Comparison of ENCODE assay signal across 23 cellular contexts in genomic region chr11:64591257-64592233, GRCh38. TPM values are rescaled to one million over a fixed set of nuclear protein-coding genes. Genes with fewer than 3 reads are reported as not detected.
"Had no signal": no experiment of that assay in that cellular context is flagged by ENCODE, and none has a peak within 500 bp of the region (broad histone marks: within the 10 kb centered on the region; RNA-seq: fewer than 3 reads in every experiment).

No MANE protein-coding gene starts in this region.

- H3K36me3 ChIP-seq: esophagus muscularis mucosa, gastroesophageal sphincter, heart right ventricle, thyroid gland had no signal

- DNase-seq: activated B cell treated with CpG ODN at 0.5 μM for 24 hours; activated CD4-positive, alpha-beta T cell treated with anti-CD3 and anti-CD28 coated beads for 48 hours; activated CD8-positive, alpha-beta T cell treated with anti-CD3 and anti-CD28 coated beads for 36 hours; activated naive CD4-positive, alpha-beta T cell treated with anti-CD3 and anti-CD28 coated beads for 36 hours; activated T-cell treated with anti-CD3 and anti-CD28 coated beads, Interleukin-2, amount 50 U/mL, for 1 hour; effector CD8-positive, alpha-beta T cell; heart right ventricle; immature natural killer cell; nucleus accumbens; retina; stimulated activated CD4-positive, alpha-beta T cell treated with anti-CD3 and anti-CD28 coated beads, Interleukin-15, amount 100 ng/mL, for 24 hours; stimulated activated CD4-positive, alpha-beta T cell treated with anti-CD3 and anti-CD28 coated beads, Interleukin-4, amount 100 ng/mL, for 1 hour; thyroid gland had no signal

- H3K4me3 ChIP-seq: esophagus muscularis mucosa, gastroesophageal sphincter, heart right ventricle, lung, SK-N-MC, skin epidermis, thyroid gland had no signal

- H3K27ac ChIP-seq: esophagus muscularis mucosa, gastroesophageal sphincter, heart right ventricle, SK-N-MC, skin epidermis, thyroid gland had no signal

- ATAC-seq: activated CD8-positive, alpha-beta T cell treated with anti-CD3 and anti-CD28 coated beads for 36 hours; activated T-helper 17 cell treated with anti-CD3 and anti-CD28 coated beads, Interleukin-2, amount 50 U/mL, for 72 hours; gastroesophageal sphincter had no signal

- H3K4me1 ChIP-seq: esophagus muscularis mucosa, gastroesophageal sphincter, heart right ventricle, thyroid gland had no signal

- H3K9me3 ChIP-seq: thyroid gland had no signal

- H3K27me3 ChIP-seq: esophagus muscularis mucosa, gastroesophageal sphincter, thyroid gland had no signal

RNA-seq across cellular contexts. Expression of gene SLC22A12, which starts 0.5 kb away (rescaled TPM):
- total RNA-seq: activated B cell treated with CpG ODN at 0.5 μM for 24 hours; activated CD8-positive, alpha-beta T cell treated with anti-CD3 and anti-CD28 coated beads for 36 hours; activated naive CD4-positive, alpha-beta T cell treated with anti-CD3 and anti-CD28 coated beads for 36 hours; activated T-helper 17 cell treated with anti-CD3 and anti-CD28 coated beads, Interleukin-2, amount 50 U/mL, for 72 hours; bronchial epithelial cell; cerebellum; esophagus muscularis mucosa; gastroesophageal sphincter; heart right ventricle; lung; mesothelial cell of epicardium; thyroid gland; urinary bladder had no signal
- polyA plus RNA-seq: heart right ventricle, immature natural killer cell, lung, urinary bladder had no signal

RNA-seq across cellular contexts. Expression of gene SLC22A11, which starts 35.8 kb away (rescaled TPM):
- total RNA-seq: activated B cell treated with CpG ODN at 0.5 μM for 24 hours; activated CD8-positive, alpha-beta T cell treated with anti-CD3 and anti-CD28 coated beads for 36 hours; activated T-helper 17 cell treated with anti-CD3 and anti-CD28 coated beads, Interleukin-2, amount 50 U/mL, for 72 hours; bronchial epithelial cell; cerebellum; esophagus muscularis mucosa; gastroesophageal sphincter; heart right ventricle; lung; thyroid gland; urinary bladder had no signal
- polyA plus RNA-seq: heart right ventricle, immature natural killer cell had no signal
